ENCODE assay signal across 8 cellular contexts in genomic region chr3:38029400-38030125, GRCh38. TPM values are rescaled to one million over a fixed set of nuclear protein-coding genes. Genes with fewer than 3 reads are reported as not detected.
DNase-seq lines count a peak whose midpoint lies in the region; ATAC-seq and TF ChIP-seq lines count a peak whose summit lies in the region.

TSS of gene PLCD1 (minus strand) at chr3:38029642. CDS start at chr3:38029539, 103 bp downstream.

- peak within 1 kb of the TSS; percentile 78 for H2AFZ ChIP-seq in SK-N-SH (ENCODE audit: low read depth)

- peak within 1 kb of the TSS; percentile 92 for H3K9ac ChIP-seq in SK-N-SH

- H3K4me2 ChIP-seq in SK-N-SH = peak within 1 kb of the TSS; percentile 83

- no peaks in the 10 kb centered on the region for H3K36me3 ChIP-seq in SK-N-SH (replicated peaks in 1 of 2; ENCODE audit: control insufficient read depth in 1 of 2, insufficient read depth in 2 of 2, low read length in 1 of 2)

- 14% methylated on average over 21 of the region's 75 CpGs for WGBS in SK-N-SH (ENCODE audit: low lambda C conversion rate)

- H3K4me3 ChIP-seq in SK-N-SH (ENCODE audit: low read depth in 2 of 2, low read length in 1 of 2) = peak within 1 kb of the TSS; percentile 75 to 77
- H3K4me3 ChIP-seq in iPS-18c (ENCODE audit: insufficient read depth, low read depth, low read length) = peak within 1 kb of the TSS; percentile 72

- H3K9me3 ChIP-seq in SK-N-SH = no peaks in the 10 kb centered on the region
- no peaks in the 10 kb centered on the region for H3K9me3 ChIP-seq in iPS-18c (ENCODE audit: control insufficient read depth, insufficient read depth, low read length)

- H3K27me3 Mint-ChIP-seq in central memory CD8-positive, alpha-beta T cell = no peaks in the 10 kb centered on the region

- H3F3A ChIP-seq in SK-N-SH (replicated peaks; ENCODE audit: insufficient read depth) = peaks cover 13% of the 10 kb centered on the region

- DNase-seq in D341Med (ENCODE audit: low spot score) (peak; percentile 63), SK-N-SH (peak; percentile 98), sciatic nerve (ENCODE audit: low spot score) (peak; percentile 91)
- no peak for DNase-seq in central memory CD8-positive, alpha-beta T cell (ENCODE audit: low spot score in 2 of 2)
- no peak for DNase-seq in NK-92 treated with Interleukin-12 subunit alpha and Interleukin-12 subunit beta, amount 100 ng/mL, for 24 hours (lab: John Stamatoyannopoulos, UW)

- H3K79me2 ChIP-seq in SK-N-SH (ENCODE audit: insufficient read depth) = peaks cover 3% of the 10 kb centered on the region; the same call in 1 of the 2 replicates

- no peaks in the 10 kb centered on the region for H3K9me2 ChIP-seq in SK-N-SH

- H3K4me1 Mint-ChIP-seq in central memory CD8-positive, alpha-beta T cell = peaks cover 55% of the 10 kb centered on the region

- peaks cover 3% of the 10 kb centered on the region; the same call in 1 of the 2 replicates for H4K20me1 ChIP-seq in SK-N-SH (ENCODE audit: insufficient read depth)

- peak within 1 kb of the TSS; percentile 72 for H3K4me3 Mint-ChIP-seq in central memory CD8-positive, alpha-beta T cell

- POLR2A ChIA-PET in SK-N-SH (lab: Yijun Ruan, JAX) = interaction anchor here (0.6 to 1.8 kb wide), 4 partner anchors 11 to 240 kb away, joined by 3 to 6 read pairs (median 4); partner anchors contain the start of gene ACAA1

- CTCF ChIA-PET in SK-N-SH (lab: Yijun Ruan, JAX) = interaction anchor here (0.7 to 1.3 kb wide), 2 partner anchors 9 to 26 kb away, joined by 3 read pairs; no protein-coding TSS in a partner anchor

- peaks cover 19 to 23% of the 10 kb centered on the region in 2 experiments; a peak in 3 of 4 replicates for H3K4me1 ChIP-seq in SK-N-SH (ENCODE audit: control insufficient read depth in 1 of 2, insufficient read depth in 2 of 2, low read depth in 1 of 2, low read length in 1 of 2)

- TF ChIP-seq EP300 in SK-N-SH (IDR thresholded peaks at IDR 0.05; ENCODE audit: borderline replicate concordance in 1 of 2, low read depth in 1 of 2, low read length in 1 of 2) = no peak

- peak within 1 kb of the TSS; percentile 81 for H3K27ac Mint-ChIP-seq in central memory CD8-positive, alpha-beta T cell (ENCODE audit: low read depth)

- H3K9me3 Mint-ChIP-seq in central memory CD8-positive, alpha-beta T cell = no peaks in the 10 kb centered on the region

- peaks cover 6% of the 10 kb centered on the region for H3K36me3 Mint-ChIP-seq in central memory CD8-positive, alpha-beta T cell (ENCODE audit: insufficient read depth)

- ATAC-seq in central memory CD8-positive, alpha-beta T cell (replicated peaks; ENCODE audit: extremely low read depth, poor library complexity, severe bottlenecking) = no peak
- peak; percentile 73 for ATAC-seq in sciatic nerve
- no peak for ATAC-seq in HG02763 (IDR thresholded peaks at IDR 0.05; ENCODE audit: unreplicated experiment)
- no peak for ATAC-seq in HG02870 (IDR thresholded peaks at IDR 0.05; ENCODE audit: unreplicated experiment)

- no peak for TF ChIP-seq RAD21 in SK-N-SH (IDR thresholded peaks at IDR 0.05; ENCODE audit: low read length)

- intact Hi-C loops in sciatic nerve (cut with DNase I) = no loop called here

- peak within 1 kb of the TSS; percentile 55 to 58; a peak in 3 of 4 replicates for H3K27ac ChIP-seq in SK-N-SH (ENCODE audit: low read depth in 2 of 2, low read length in 1 of 2)

- no peak for TF ChIP-seq CTCF in SK-N-SH (IDR thresholded peaks at IDR 0.05)

- H3K27me3 ChIP-seq in SK-N-SH (ENCODE audit: insufficient read depth) = no peaks in the 10 kb centered on the region

TF ChIP-seq in SK-N-SH, 30 proteins besides CTCF, POLR2A, EP300 and RAD21:
- TF ChIP-seq IRF3 (IDR thresholded peaks at IDR 0.05; ENCODE audit: low read depth, low read length) (no peak), TAF1 (IDR thresholded peaks at IDR 0.05; ENCODE audit: borderline replicate concordance, low read depth, low read length) (peak; percentile 68; the same call in 1 of the 2 replicates), RCOR1 (IDR thresholded peaks at IDR 0.05; ENCODE audit: low read length) (peak; percentile 58; the same call in 1 of the 2 replicates), POLR2AphosphoS5 (IDR thresholded peaks at IDR 0.05; ENCODE audit: low read depth, low read length) (peak; percentile 61; the same call in 1 of the 2 replicates), MXI1 (IDR thresholded peaks at IDR 0.05; ENCODE audit: low read depth, low read length) (peak; percentile 39; the same call in 1 of the 2 replicates), EZH2phosphoT487 (IDR thresholded peaks at IDR 0.05; ENCODE audit: borderline replicate concordance, low read depth) (no peak), MAX (IDR thresholded peaks at IDR 0.05; ENCODE audit: low read depth) (0 out of 2 replicates have a peak, but pooled peaks have one; percentile 22), GABPA (IDR thresholded peaks at IDR 0.05; ENCODE audit: low read depth) (no peak)

RNA-seq across cellular contexts. Expression of gene PLCD1, which starts in this region (rescaled TPM):
- 15.2 and 20.2 TPM in 2 replicates for polyA plus RNA-seq in SK-N-SH (2012; rRNA removed)
- 7.3 and 10.6 TPM in 2 replicates for polyA plus RNA-seq in SK-N-SH (2012; cell fraction: cytosol; rRNA removed)
- 65.0 and 85.7 TPM in 2 replicates for polyA plus RNA-seq in SK-N-SH (2012; cell fraction: nucleus; rRNA removed)
- total RNA-seq in sciatic nerve = 40.7 TPM

Comparison
In these comparisons a context has a peak if more than half of its experiments do, and no peak if none do; other contexts are left out.
1. DNase-seq: peak in D341Med (single experiment), SK-N-SH (single experiment) and sciatic nerve (single experiment); none in central memory CD8-positive, alpha-beta T cell (0 of 2) and NK-92 treated with Interleukin-12 subunit alpha and Interleukin-12 subunit beta, amount 100 ng/mL, for 24 hours (single experiment).